In the genomic region with DNA sequence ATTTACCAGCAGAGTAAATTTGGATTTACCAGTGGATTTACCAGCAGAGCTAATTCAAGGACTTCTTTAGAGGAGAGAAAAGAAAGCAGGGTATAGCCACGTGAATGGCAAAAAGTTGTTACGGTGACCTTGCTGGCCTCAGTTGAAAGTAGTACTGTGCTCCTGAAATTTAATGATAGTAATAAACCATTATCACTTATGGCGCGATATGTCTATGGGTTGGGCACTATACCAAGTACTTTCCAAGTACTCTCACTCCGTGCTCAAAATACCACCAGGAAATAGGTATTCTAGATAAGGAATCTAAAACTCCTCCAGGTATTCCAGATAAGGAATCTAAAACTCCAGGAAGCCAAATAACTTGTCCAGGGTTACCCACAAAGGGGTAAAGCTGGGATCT, we compare ENCODE assay signal across 20 cellular contexts. TPM values are rescaled to one million over a fixed set of nuclear protein-coding genes. Genes with fewer than 3 reads are reported as not detected.
A peak's percentile ranks its signal among the peaks of the same experiment; 100 is the strongest.
DNase-seq lines count a peak whose midpoint lies in the region; ATAC-seq and TF ChIP-seq lines count a peak whose summit lies in the region.
"Had no signal": no experiment of that assay in that cellular context is flagged by ENCODE, and none has a peak within 500 bp of the region (broad histone marks: within the 10 kb centered on the region; RNA-seq: fewer than 3 reads in every experiment).

No MANE protein-coding gene starts in this region.

- H3K27me3 ChIP-seq in PC-3 (ENCODE audit: low read length) (no peaks in the 10 kb centered on the region), esophagus squamous epithelium (no peaks in the 10 kb centered on the region), lower lobe of right lung (ENCODE audit: low read depth) (no peaks in the 10 kb centered on the region), upper lobe of right lung (no peaks in the 10 kb centered on the region), psoas muscle (ENCODE audit: insufficient read depth in 3 of 3, low read length in 2 of 3) (peaks cover 0 to 13% (median 0%) of the 10 kb centered on the region in 3 donors)

- no peaks in the 10 kb centered on the region for H3K9me2 ChIP-seq in PC-3 (replicated peaks; ENCODE audit: low read length)

- CTCF ChIA-PET in PC-3 (lab: Charles Lee) = interaction anchor here (0.7 to 3.3 kb wide), 2 partner anchors 185 to 187 kb away, joined by 3 to 73 read pairs; no protein-coding TSS in a partner anchor

- H3K36me3 ChIP-seq in PC-3 (ENCODE audit: low read depth, low read length) (no peaks in the 10 kb centered on the region), esophagus squamous epithelium (peaks cover 0 to 7% (median 0%) of the 10 kb centered on the region in 3 donors), lower lobe of right lung (no peaks in the 10 kb centered on the region), upper lobe of right lung (no peaks in the 10 kb centered on the region), psoas muscle (ENCODE audit: insufficient read depth in 1 of 2, low read depth in 1 of 2) (no peaks in the 10 kb centered on the region)
- H3K36me3 ChIP-seq: HAP-1 had no signal

- ATAC-seq in PC-3 (no peak), lower lobe of right lung (no peak), upper lobe of right lung (no peak), HG03571 (IDR thresholded peaks at IDR 0.05; ENCODE audit: unreplicated experiment) (no peak), psoas muscle (no peak)
- ATAC-seq: Panc1 had no signal

- POLR2A ChIA-PET in PC-3 (lab: Charles Lee; ENCODE audit: unreplicated experiment) = interaction anchor here (0.6 kb wide), 1 partner anchor 18 kb away, joined by 6 read pairs; no protein-coding TSS in a partner anchor

- no peaks in the 10 kb centered on the region for H3K9me3 ChIP-seq in PC-3 (ENCODE audit: low read length)
- no peaks in the 10 kb centered on the region for H3K9me3 ChIP-seq in esophagus squamous epithelium
- H3K9me3 ChIP-seq in lower lobe of right lung = no peaks in the 10 kb centered on the region
- no peaks in the 10 kb centered on the region for H3K9me3 ChIP-seq in upper lobe of right lung
- H3K9me3 ChIP-seq in psoas muscle = no peaks in the 10 kb centered on the region
- H3K9me3 ChIP-seq: HAP-1 had no signal

- H2AFZ ChIP-seq in PC-3 (ENCODE audit: low read length) = no peak overlapping the region
- H2AFZ ChIP-seq: GM23338 had no signal

- H3K79me2 ChIP-seq in PC-3 (ENCODE audit: low read length) = no peaks in the 10 kb centered on the region

- peak overlapping the region; percentile 78 for H3K9ac ChIP-seq in PC-3 (ENCODE audit: low read length)

- peaks cover 6% of the 10 kb centered on the region for H3F3A ChIP-seq in PC-3 (ENCODE audit: low read length, unreplicated experiment)

- H3K27ac ChIP-seq in PC-3 (ENCODE audit: low read length) (peak overlapping the region; percentile 97), esophagus squamous epithelium (peak overlapping the region in 3 of 4 donors; percentile 79 to 90 (median 84)), lower lobe of right lung (peak overlapping the region; percentile 75), upper lobe of right lung (peak overlapping the region; percentile 27), psoas muscle (no peak overlapping the region)

- TF ChIP-seq CTCF in PC-3 (conservative IDR thresholded peaks at IDR 0.05; ENCODE audit: low read depth, low read length) = no peak
- no peak for TF ChIP-seq CTCF in esophagus squamous epithelium (IDR thresholded peaks at IDR 0.05)
- TF ChIP-seq CTCF in lower lobe of right lung (IDR thresholded peaks at IDR 0.05) = no peak
- TF ChIP-seq CTCF in upper lobe of right lung (IDR thresholded peaks at IDR 0.05) = no peak
- no peak for TF ChIP-seq CTCF in psoas muscle (IDR thresholded peaks at IDR 0.05)

- DNase-seq in PC-3 (no peak), esophagus squamous epithelium (lab: John Stamatoyannopoulos, UW) (no peak), lower lobe of right lung (no peak), upper lobe of right lung (no peak), CD1c-positive myeloid dendritic cell (ENCODE audit: extremely low spot score) (no peak), psoas muscle (no peak)
- DNase-seq: CD4-positive, alpha-beta T cell; COR-L47; DMS 273 treated with DMSO at 0.1 percent for 48 hours; DMS79 treated with DMSO at 0.1 percent for 48 hours; KG1; NCI-H1092 treated with DMSO at 0.1 percent for 48 hours; NCI-H1436 treated with DMSO at 0.1 percent for 48 hours; NCI-H1930; NCI-H2227 treated with DMSO at 0.1 percent for 48 hours; NCI-H510A had no signal

- no peak for TF ChIP-seq POLR2A in esophagus squamous epithelium (IDR thresholded peaks at IDR 0.05)

- intact Hi-C loops in PC-3 (cut with micrococcal nuclease) (loop anchor here (10.0 kb wide), 1 partner anchor 259 kb away; a partner anchor contains a TSS), esophagus squamous epithelium (cut with DNase I) (loop anchor here (10.0 kb wide), 1 partner anchor 69 kb away; a partner anchor contains a TSS), lower lobe of right lung (cut with DNase I) (loop anchor here (5.0 kb wide), 1 partner anchor 186 kb away; no protein-coding TSS in a partner anchor), upper lobe of right lung (cut with DNase I) (loop anchor here (10.0 kb wide), 1 partner anchor 69 kb away; a partner anchor contains a TSS), psoas muscle (cut with DNase I) (no loop called here)

- H3K4me1 ChIP-seq in PC-3 (ENCODE audit: insufficient read depth, low read length) (peaks cover 60% of the 10 kb centered on the region), esophagus squamous epithelium (peaks cover 6 to 43% (median 9%) of the 10 kb centered on the region in 3 donors), lower lobe of right lung (peaks cover 22% of the 10 kb centered on the region), upper lobe of right lung (peaks cover 8% of the 10 kb centered on the region), psoas muscle (no peaks in the 10 kb centered on the region)

- BruUV-seq in PC-3 (replicated peaks; lab: Mats Ljungman, UMichigan) = no TSS peak

- H4K20me1 ChIP-seq in PC-3 (ENCODE audit: low read length) = no peaks in the 10 kb centered on the region

- WGBS in esophagus squamous epithelium, 2 donors = 85 to 94% methylated on average over 5 of the region's 5 CpGs
- 86 to 94% (median 91%) methylated on average over 5 of the region's 5 CpGs for WGBS in psoas muscle, 3 donors

- H3K4me3 ChIP-seq in PC-3 (ENCODE audit: low read length) (peak overlapping the region; percentile 65; the same call in 1 of the 2 replicates), esophagus squamous epithelium (no peak overlapping the region), lower lobe of right lung (no peak overlapping the region), upper lobe of right lung (no peak overlapping the region), psoas muscle (no peak overlapping the region)
- H3K4me3 ChIP-seq: GM23338, HAP-1 had no signal

- peak overlapping the region; percentile 83 for H3K4me2 ChIP-seq in PC-3 (ENCODE audit: low read length)
- H3K4me2 ChIP-seq: GM23338 had no signal

RNA-seq across cellular contexts. Expression of a gene that starts 35.8 kb away (rescaled TPM):
- total RNA-seq in PC-3 (2014; rRNA removed) = 6.3 and 9.2 TPM in 2 replicates
- 10 to 100 TPM in 2 of 4 donors, 1 to 10 TPM in 2; 5.4 to 11.7 (median 9.4) TPM for total RNA-seq in esophagus squamous epithelium
- 19.3 TPM for total RNA-seq in lower lobe of right lung
- total RNA-seq in upper lobe of right lung = 31.6 TPM
- total RNA-seq in psoas muscle = under 1 TPM in 3 of 4 donors, not detected in 1; 0.32 to 0.58 (median 0.39) TPM
- under 1 TPM in 2 of 3 donors, not detected in 1; 0.04 to 0.14 TPM for polyA plus RNA-seq in psoas muscle

Comparison
In these comparisons a context has a peak if more than half of its experiments do, and no peak if none do; other contexts are left out.
1. intact Hi-C loops: an anchor here in PC-3 (10.0 kb wide), esophagus squamous epithelium (10.0 kb wide), lower lobe of right lung (5.0 kb wide) and upper lobe of right lung (10.0 kb wide); none called in psoas muscle.